ENCODE assay signal across 1 cellular context in the genomic region with DNA sequence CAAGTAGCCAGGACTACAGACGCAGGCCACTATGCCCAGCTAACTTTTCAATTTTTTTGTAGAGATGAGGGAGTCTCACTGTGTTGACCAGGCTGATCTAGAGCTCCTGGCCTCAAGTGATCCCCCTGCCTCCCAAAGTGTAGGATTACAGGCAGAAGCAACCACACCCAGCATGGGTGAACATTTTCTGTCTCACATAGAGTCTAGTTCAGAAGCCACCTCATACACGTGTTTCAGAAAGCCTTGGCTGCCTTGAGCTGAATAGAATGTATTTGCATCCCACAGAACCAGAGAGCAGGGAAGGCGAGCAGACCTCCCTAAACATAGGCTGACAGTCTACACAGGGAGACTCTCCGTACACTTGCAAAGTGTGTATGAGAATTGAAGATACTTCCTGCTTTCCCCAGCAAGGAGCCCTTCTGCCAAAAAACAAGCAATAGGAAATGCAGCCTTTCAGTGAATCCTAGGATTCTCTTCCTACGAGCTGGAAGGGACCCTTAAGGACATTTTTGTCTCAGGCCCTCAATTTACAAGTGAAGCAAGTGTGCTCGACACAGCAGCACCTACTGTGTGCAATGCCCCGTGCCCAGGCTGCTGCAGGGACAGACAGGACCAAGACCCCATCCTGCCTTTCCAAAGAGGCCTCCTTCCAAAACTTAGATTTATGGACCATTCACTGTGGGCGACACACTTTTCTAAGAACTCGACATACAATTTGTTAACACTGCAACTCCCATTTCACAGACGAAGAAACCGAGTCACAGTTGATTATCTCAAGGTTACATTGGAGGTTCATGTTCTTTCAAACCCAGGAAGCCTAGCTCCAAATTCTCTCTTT.
TF ChIP-seq lines count a peak whose summit lies in the region.

No MANE protein-coding gene starts in this region.

TF ChIP-seq in SK-N-SH, 30 proteins besides CTCF, POLR2A, EP300 and RAD21 (continued from another document):
- TF ChIP-seq ELF1 (IDR thresholded peaks at IDR 0.05) (no peak), NRF1 (IDR thresholded peaks at IDR 0.05; ENCODE audit: low read depth, low read length) (no peak), GATA2 (CRISPR knock-in tag; IDR thresholded peaks at IDR 0.05) (no peak), TCF12 (IDR thresholded peaks at IDR 0.05) (no peak), RCOR1 (IDR thresholded peaks at IDR 0.05; ENCODE audit: low read length) (no peak), TAF1 (IDR thresholded peaks at IDR 0.05; ENCODE audit: borderline replicate concordance, low read depth, low read length) (no peak), JUND (IDR thresholded peaks at IDR 0.05) (no peak), GABPA (IDR thresholded peaks at IDR 0.05; ENCODE audit: low read depth) (no peak)
TF ChIP-seq in SK-N-SH: peak in this region for 0.
